8 cellular contexts compared by ENCODE assay signal in the genomic region with DNA sequence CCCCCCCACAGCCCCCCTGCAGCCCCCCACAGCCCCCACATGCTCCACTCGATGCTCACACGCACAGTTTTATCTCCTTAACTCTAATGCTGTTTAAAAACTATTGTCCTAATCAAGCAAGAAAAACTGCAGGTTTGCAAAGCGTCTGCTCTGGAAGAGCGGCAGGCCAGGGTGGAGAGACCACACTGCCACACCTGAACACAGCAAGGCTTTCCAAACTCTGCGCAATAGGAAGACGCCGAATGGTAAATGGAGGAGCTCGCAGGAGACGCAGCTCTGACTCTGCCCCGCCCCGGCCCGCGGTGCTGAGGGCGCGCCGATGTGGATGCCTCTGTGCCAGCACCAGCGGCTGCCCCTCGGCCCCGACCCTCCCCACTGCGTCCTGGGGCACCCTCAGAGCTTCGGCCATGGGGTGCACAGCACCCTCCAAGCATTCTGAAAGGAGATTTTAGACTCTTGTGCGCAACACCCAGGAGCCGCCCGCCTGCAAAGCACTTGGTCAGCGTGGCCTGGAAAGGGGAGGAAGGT. TPM values are rescaled to one million over a fixed set of nuclear protein-coding genes. Genes with fewer than 3 reads are reported as not detected.
DNase-seq lines count a peak whose midpoint lies in the region; ATAC-seq lines count a peak whose summit lies in the region.

No MANE protein-coding gene starts in this region.

- in situ Hi-C loops in T47D (cut with HindIII; ENCODE audit: low pct_unique_long_range_greater_than_20kb, low sequenced_read_pairs), result no loop called here

- H3K27ac ChIP-seq in BLaER1 treated with 17β-estradiol and CSF1 and Interleukin-3, amounts not matched to agents 10 nM and 100 nM, result no peak overlapping the region
- H3K27ac ChIP-seq in HUES64 (ENCODE audit: low read depth, low read length), result peak overlapping the region; percentile 71; the same call in 1 of the 2 replicates
- peak overlapping the region; percentile 67 for H3K27ac ChIP-seq in mesodermal cell (ENCODE audit: low read depth, low read length, severe bottlenecking)

- peak; percentile 61 to 88 for DNase-seq in T47D (ENCODE audit: low read depth in 1 of 2, low spot score in 1 of 2)
- DNase-seq in DMS79 (lab: John Stamatoyannopoulos, UW), result no peak
- no peak for DNase-seq in AG20443 (ENCODE audit: low spot score)

- ATAC-seq in GM18907 (IDR thresholded peaks at IDR 0.05; ENCODE audit: unreplicated experiment), result no peak
- no peak for ATAC-seq in GM19395 (IDR thresholded peaks at IDR 0.05; ENCODE audit: unreplicated experiment)

- peak overlapping the region; percentile 4 to 62 (median 46); a peak in 12 of 22 replicates for H3K4me2 ChIP-seq in BLaER1 treated with 17β-estradiol and CSF1 and Interleukin-3, amounts not matched to agents 10 nM and 100 nM

- no peak overlapping the region for H3K4me3 ChIP-seq in BLaER1 treated with 17β-estradiol and CSF1 and Interleukin-3, amounts not matched to agents 10 nM and 100 nM
- no peak overlapping the region for H3K4me3 ChIP-seq in HUES64 (ENCODE audit: low read length)
- no peak overlapping the region for H3K4me3 ChIP-seq in mesodermal cell (ENCODE audit: extremely low read depth, insufficient read depth, low read length, poor library complexity, severe bottlenecking)

- H3K27me3 ChIP-seq in BLaER1 treated with 17β-estradiol and CSF1 and Interleukin-3, amounts not matched to agents 10 nM and 100 nM, result no peaks in the 10 kb centered on the region
- H3K27me3 ChIP-seq in HUES64 (ENCODE audit: insufficient read depth, low read length), result no peaks in the 10 kb centered on the region

- H3K9me3 ChIP-seq in BLaER1 treated with 17β-estradiol and CSF1 and Interleukin-3, amounts not matched to agents 10 nM and 100 nM (replicated peaks in 1 of 11), result peaks cover 0 to 7% (median 0%) of the 10 kb centered on the region in 11 experiments; a peak in 2 of 22 replicates
- no peaks in the 10 kb centered on the region for H3K9me3 ChIP-seq in HUES64 (ENCODE audit: insufficient read depth, low read depth, low read length)
- no peaks in the 10 kb centered on the region for H3K9me3 ChIP-seq in mesodermal cell (ENCODE audit: control insufficient read depth, low read length)

- H4K20me1 ChIP-seq in BLaER1 treated with 17β-estradiol and CSF1 and Interleukin-3, amounts not matched to agents 10 nM and 100 nM, result peaks cover 73 to 86% (median 83%) of the 10 kb centered on the region in 11 experiments

- no peak overlapping the region for H3K9ac ChIP-seq in BLaER1 treated with 17β-estradiol and CSF1 and Interleukin-3, amounts not matched to agents 10 nM and 100 nM
- no peak overlapping the region for H3K9ac ChIP-seq in HUES64 (ENCODE audit: low read depth, low read length)

- WGBS in HUES64, result 64% methylated on average over 25 of the region's 25 CpGs
- 71 to 81% methylated on average over 16 to 20 of the region's 25 CpGs for WGBS in mesodermal cell (ENCODE audit: insufficient coverage in 2 of 2), 2 experiments

- peaks cover 0 to 17% (median 0%) of the 10 kb centered on the region in 11 experiments; a peak in 3 of 22 replicates for H3K36me3 ChIP-seq in BLaER1 treated with 17β-estradiol and CSF1 and Interleukin-3, amounts not matched to agents 10 nM and 100 nM
- H3K36me3 ChIP-seq in HUES64 (ENCODE audit: insufficient read depth, low read length) (no peaks in the 10 kb centered on the region), mesodermal cell (ENCODE audit: control insufficient read depth, insufficient read depth, low read length) (peaks cover 12% of the 10 kb centered on the region)

- H3K4me1 ChIP-seq in BLaER1 treated with 17β-estradiol and CSF1 and Interleukin-3, amounts not matched to agents 10 nM and 100 nM, result peaks cover 57 to 85% (median 81%) of the 10 kb centered on the region in 10 experiments
- H3K4me1 ChIP-seq in HUES64 (ENCODE audit: insufficient read depth, low read length) (no peaks in the 10 kb centered on the region), mesodermal cell (ENCODE audit: control insufficient read depth, insufficient read depth, low read length, poor library complexity, severe bottlenecking) (peaks cover 32% of the 10 kb centered on the region)

RNA-seq across cellular contexts. Expression of a gene that starts 32.4 kb away (rescaled TPM):
- polyA plus RNA-seq in HUES64 (2013, experiment 1 of 2), result 12.3 TPM
- 15.0 TPM for polyA plus RNA-seq in HUES64 (2013, experiment 2 of 2)
- polyA plus RNA-seq in mesodermal cell (2013, experiment 1 of 2), result 52.2 TPM
- polyA plus RNA-seq in mesodermal cell (2013, experiment 2 of 2), result 45.1 TPM

Comparison
In these comparisons a context has a peak if more than half of its experiments do, and no peak if none do; other contexts are left out.
1. H3K27ac ChIP-seq: peak in HUES64 (single experiment) and mesodermal cell (single experiment); none in BLaER1 treated with 17β-estradiol and CSF1 and Interleukin-3, amounts not matched to agents 10 nM and 100 nM (0 of 11).
2. DNase-seq: peak in T47D (2 of 2); none in DMS79 (single experiment) and AG20443 (single experiment).